1 cellular context compared by ENCODE assay signal in the genomic region with DNA sequence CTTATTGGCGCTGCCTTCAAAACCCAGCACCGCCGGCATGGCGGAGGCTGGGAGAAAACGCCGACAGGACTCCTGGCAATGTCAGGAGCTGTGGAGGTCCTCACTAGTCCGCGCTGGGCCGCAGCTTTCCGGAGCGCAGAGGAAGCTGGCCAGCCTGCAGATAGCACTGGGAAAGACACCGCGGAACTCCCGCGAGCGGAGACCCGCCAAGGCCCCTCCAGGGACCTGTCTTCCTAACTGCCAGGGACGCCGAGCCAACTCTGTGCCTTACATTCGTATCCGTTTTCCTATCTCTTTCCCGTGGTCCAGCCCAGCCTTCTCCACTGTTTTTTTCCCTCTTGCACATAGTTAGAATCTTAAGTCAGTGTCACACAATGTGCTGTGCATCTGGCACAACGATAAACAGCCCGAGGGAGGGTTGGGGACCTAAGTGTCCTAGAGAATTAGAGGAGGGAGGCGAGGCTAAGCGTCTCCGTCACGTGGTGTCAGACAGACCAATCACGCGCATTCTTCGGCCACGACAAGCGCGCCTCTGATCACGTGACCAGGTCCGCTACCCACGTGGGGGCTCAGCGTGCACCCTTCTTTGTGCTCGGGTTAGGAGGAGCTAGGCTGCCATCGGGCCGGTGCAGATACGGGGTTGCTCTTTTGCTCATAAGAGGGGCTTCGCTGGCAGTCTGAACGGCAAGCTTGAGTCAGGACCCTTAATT.
TF ChIP-seq lines count a peak whose summit lies in the region.

Gene APEX1 (plus strand): TSS at position 582 of the 710 bp plus-strand sequence. CDS start 420 bp downstream, outside the sequence.
Gene OSGEP (minus strand): TSS at position 168 of the 710 bp plus-strand sequence. CDS start 129 bp downstream, at position 39.

TF ChIP-seq in WTC11, 78 proteins besides CTCF, POLR2A, EP300 and RAD21 (continued from another document):
- TF ChIP-seq, protein P1, sequence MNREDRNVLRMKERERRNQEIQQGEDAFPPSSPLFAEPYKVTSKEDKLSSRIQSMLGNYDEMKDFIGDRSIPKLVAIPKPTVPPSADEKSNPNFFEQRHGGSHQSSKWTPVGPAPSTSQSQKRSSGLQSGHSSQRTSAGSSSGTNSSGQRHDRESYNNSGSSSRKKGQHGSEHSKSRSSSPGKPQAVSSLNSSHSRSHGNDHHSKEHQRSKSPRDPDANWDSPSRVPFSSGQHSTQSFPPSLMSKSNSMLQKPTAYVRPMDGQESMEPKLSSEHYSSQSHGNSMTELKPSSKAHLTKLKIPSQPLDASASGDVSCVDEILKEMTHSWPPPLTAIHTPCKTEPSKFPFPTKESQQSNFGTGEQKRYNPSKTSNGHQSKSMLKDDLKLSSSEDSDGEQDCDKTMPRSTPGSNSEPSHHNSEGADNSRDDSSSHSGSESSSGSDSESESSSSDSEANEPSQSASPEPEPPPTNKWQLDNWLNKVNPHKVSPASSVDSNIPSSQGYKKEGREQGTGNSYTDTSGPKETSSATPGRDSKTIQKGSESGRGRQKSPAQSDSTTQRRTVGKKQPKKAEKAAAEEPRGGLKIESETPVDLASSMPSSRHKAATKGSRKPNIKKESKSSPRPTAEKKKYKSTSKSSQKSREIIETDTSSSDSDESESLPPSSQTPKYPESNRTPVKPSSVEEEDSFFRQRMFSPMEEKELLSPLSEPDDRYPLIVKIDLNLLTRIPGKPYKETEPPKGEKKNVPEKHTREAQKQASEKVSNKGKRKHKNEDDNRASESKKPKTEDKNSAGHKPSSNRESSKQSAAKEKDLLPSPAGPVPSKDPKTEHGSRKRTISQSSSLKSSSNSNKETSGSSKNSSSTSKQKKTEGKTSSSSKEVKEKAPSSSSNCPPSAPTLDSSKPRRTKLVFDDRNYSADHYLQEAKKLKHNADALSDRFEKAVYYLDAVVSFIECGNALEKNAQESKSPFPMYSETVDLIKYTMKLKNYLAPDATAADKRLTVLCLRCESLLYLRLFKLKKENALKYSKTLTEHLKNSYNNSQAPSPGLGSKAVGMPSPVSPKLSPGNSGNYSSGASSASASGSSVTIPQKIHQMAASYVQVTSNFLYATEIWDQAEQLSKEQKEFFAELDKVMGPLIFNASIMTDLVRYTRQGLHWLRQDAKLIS (CRISPR knock-in tag; IDR thresholded peaks at IDR 0.05; ENCODE audit: borderline replicate concordance): no peak; the same call in 1 of the 2 replicates
- no peak for TF ChIP-seq ZNF423 (CRISPR knock-in tag; IDR thresholded peaks at IDR 0.05)
- TF ChIP-seq CREM (CRISPR knock-in tag; IDR thresholded peaks at IDR 0.05): peak; percentile 75; the same call in 1 of the 2 replicates
- peak; percentile 84 for TF ChIP-seq SP1 (CRISPR knock-in tag; conservative IDR thresholded peaks at IDR 0.05)
- TF ChIP-seq, protein P2, sequence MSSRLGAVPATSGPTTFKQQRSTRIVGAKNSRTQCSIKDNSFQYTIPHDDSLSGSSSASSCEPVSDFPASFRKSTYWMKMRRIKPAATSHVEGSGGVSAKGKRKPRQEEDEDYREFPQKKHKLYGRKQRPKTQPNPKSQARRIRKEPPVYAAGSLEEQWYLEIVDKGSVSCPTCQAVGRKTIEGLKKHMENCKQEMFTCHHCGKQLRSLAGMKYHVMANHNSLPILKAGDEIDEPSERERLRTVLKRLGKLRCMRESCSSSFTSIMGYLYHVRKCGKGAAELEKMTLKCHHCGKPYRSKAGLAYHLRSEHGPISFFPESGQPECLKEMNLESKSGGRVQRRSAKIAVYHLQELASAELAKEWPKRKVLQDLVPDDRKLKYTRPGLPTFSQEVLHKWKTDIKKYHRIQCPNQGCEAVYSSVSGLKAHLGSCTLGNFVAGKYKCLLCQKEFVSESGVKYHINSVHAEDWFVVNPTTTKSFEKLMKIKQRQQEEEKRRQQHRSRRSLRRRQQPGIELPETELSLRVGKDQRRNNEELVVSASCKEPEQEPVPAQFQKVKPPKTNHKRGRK (CRISPR knock-in tag; IDR thresholded peaks at IDR 0.05; ENCODE audit: borderline replicate concordance): no peak
- no peak for TF ChIP-seq NR2C2 (CRISPR knock-in tag; IDR thresholded peaks at IDR 0.05)
